ENCODE assay signal across 1 cellular context in genomic region chr15:63045438-63046278, GRCh38.
TF ChIP-seq lines count a peak whose summit lies in the region.

No MANE protein-coding gene starts in this region.

TF ChIP-seq in GM23338, 12 proteins besides CTCF, POLR2A, EP300 and RAD21 (continued from another document):
- TF ChIP-seq EZH2 (IDR thresholded peaks at IDR 0.05; ENCODE audit: low read depth, unreplicated experiment) = no peak
- TF ChIP-seq EZH2phosphoT487 (IDR thresholded peaks at IDR 0.05; ENCODE audit: unreplicated experiment) = no peak
- TF ChIP-seq JUNB (IDR thresholded peaks at IDR 0.05; ENCODE audit: unreplicated experiment) = no peak
- no peak for TF ChIP-seq NANOG (IDR thresholded peaks at IDR 0.05; ENCODE audit: borderline replicate concordance)
- no peak for TF ChIP-seq ZNF462 (CRISPR knock-in tag; IDR thresholded peaks at IDR 0.05)
- TF ChIP-seq REST (IDR thresholded peaks at IDR 0.05; ENCODE audit: unreplicated experiment) = no peak
- no peak for TF ChIP-seq CREB1 (CRISPR knock-in tag; IDR thresholded peaks at IDR 0.05; ENCODE audit: low read depth)
